ENCODE assay signal across 9 cellular contexts in the genomic region with DNA sequence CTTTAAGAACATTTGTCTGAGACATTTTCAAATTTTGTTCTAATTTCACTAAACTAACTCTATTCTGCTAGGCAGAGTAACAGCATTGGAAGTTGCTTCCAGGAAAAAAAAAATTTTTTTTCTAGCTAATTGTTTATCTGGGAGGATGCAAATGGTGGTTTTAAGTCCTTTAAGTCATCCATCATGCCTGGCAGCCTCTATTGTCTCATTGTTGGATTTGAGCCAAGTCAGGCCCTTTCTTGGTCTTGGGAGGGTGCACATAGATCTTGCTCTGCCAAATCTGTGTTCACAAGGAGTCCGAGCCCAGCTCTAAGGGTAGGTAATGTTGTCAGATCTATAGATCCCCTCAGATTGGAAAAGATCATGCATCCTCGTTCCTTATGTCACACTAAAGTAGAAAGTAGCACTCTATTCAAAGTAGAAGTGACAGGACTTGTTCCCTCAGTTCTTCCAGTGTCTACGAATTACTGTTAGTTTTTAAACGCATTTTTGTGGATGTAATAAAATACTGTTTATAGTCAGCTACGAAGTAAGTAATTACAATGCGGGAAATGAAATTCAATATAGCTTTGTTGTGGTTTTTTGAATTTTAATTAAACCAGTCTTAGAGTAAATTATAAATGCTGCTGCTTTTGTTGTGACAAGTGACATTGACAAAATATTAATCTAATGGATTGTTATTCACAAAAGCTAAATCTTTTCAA.
A peak's percentile ranks its signal among the peaks of the same experiment; 100 is the strongest.
DNase-seq lines count a peak whose midpoint lies in the region; ATAC-seq and TF ChIP-seq lines count a peak whose summit lies in the region.
"Had no signal": no experiment of that assay in that cellular context is flagged by ENCODE, and none has a peak within 500 bp of the region (broad histone marks: within the 10 kb centered on the region; RNA-seq: fewer than 3 reads in every experiment).

No MANE protein-coding gene starts in this region.

- intact Hi-C loops in gastrocnemius medialis (cut with DNase I; ENCODE audit: low total_unique reads): no loop called here

- peaks cover 79 to 89% of the 10 kb centered on the region in 2 donors for H3K4me1 ChIP-seq in gastrocnemius medialis

- in situ Hi-C loops in gastrocnemius medialis (cut with MboI; ENCODE audit: low sequenced_read_pairs in 4 of 4): no loop called here

- no peaks in the 10 kb centered on the region for H3K36me3 ChIP-seq in gastrocnemius medialis

- DNase-seq in HT1080 (ENCODE audit: low read depth) (peak; percentile 49), NCI-H748 (lab: John Stamatoyannopoulos, UW; ENCODE audit: unreplicated experiment) (peak; percentile 93), erythroblast (lab: John Stamatoyannopoulos, UW) (peak; percentile 54 to 72), gastrocnemius medialis (no peak), AML-193 (lab: John Stamatoyannopoulos, UW) (no peak)
- DNase-seq in activated T-cell treated with anti-CD3 and anti-CD28 coated beads, Interleukin-2, amount 50 U/mL, for 48 hours: no peak
- DNase-seq: T1000 had no signal

- no peak for ATAC-seq in gastrocnemius medialis
- no peak for ATAC-seq in HG02763 (IDR thresholded peaks at IDR 0.05; ENCODE audit: unreplicated experiment)
- ATAC-seq in GM18502 (IDR thresholded peaks at IDR 0.05; ENCODE audit: poor library complexity, unreplicated experiment): no peak

- H3K4me3 ChIP-seq in gastrocnemius medialis: no peak overlapping the region

- no peak for TF ChIP-seq POLR2A in erythroblast (IDR thresholded peaks at IDR 0.05; ENCODE audit: low read length)
- no peak for TF ChIP-seq POLR2A in gastrocnemius medialis (IDR thresholded peaks at IDR 0.05)

- H3K27ac ChIP-seq in gastrocnemius medialis: peak overlapping the region; percentile 77 to 93 (median 85)

- no peaks in the 10 kb centered on the region for H3K27me3 ChIP-seq in gastrocnemius medialis

- H3K9me3 ChIP-seq in gastrocnemius medialis: no peaks in the 10 kb centered on the region

- no peak for TF ChIP-seq CTCF in gastrocnemius medialis (IDR thresholded peaks at IDR 0.05 in 4 of 5, conservative IDR thresholded peaks at IDR 0.05 in 1 of 5)

Comparison
In these comparisons a context has a peak if more than half of its experiments do, and no peak if none do; other contexts are left out.
1. DNase-seq: peak in HT1080 (single experiment), NCI-H748 (single experiment) and erythroblast (2 of 2); none in gastrocnemius medialis (0 of 2), AML-193 (0 of 2) and activated T-cell treated with anti-CD3 and anti-CD28 coated beads, Interleukin-2, amount 50 U/mL, for 48 hours (0 of 2).